Comparison of ENCODE assay signal across 11 cellular contexts in genomic region chr5:115962239-115962564, GRCh38. TPM values are rescaled to one million over a fixed set of nuclear protein-coding genes. Genes with fewer than 3 reads are reported as not detected.
A peak's percentile ranks its signal among the peaks of the same experiment; 100 is the strongest.
DNase-seq lines count a peak whose midpoint lies in the region; ATAC-seq, FAIRE-seq and TF ChIP-seq lines count a peak whose summit lies in the region.
"Had no signal": no experiment of that assay in that cellular context is flagged by ENCODE, and none has a peak within 500 bp of the region (broad histone marks: within the 10 kb centered on the region; RNA-seq: fewer than 3 reads in every experiment).

TSS of gene LVRN (plus strand) at chr5:115962475. CDS start at chr5:115962618, 143 bp downstream.

- H3K9ac ChIP-seq in HUES64 (ENCODE audit: low read depth, low read length), result no peak within 1 kb of the TSS; the same call in 1 of the 2 replicates

- H3K9me3 ChIP-seq in HUES64 (ENCODE audit: insufficient read depth, low read depth, low read length) (no peaks in the 10 kb centered on the region), lung (ENCODE audit: control insufficient read depth in 2 of 2, insufficient read depth in 1 of 2, low read length in 1 of 2) (peaks cover 3 to 11% of the 10 kb centered on the region in 2 donors), testis (no peaks in the 10 kb centered on the region)

- H3K4me1 ChIP-seq in HUES64 (ENCODE audit: insufficient read depth, low read length) (no peaks in the 10 kb centered on the region), lung (ENCODE audit: control insufficient read depth in 2 of 2, insufficient read depth in 2 of 2, low read length in 2 of 2) (peaks cover 0 to 12% of the 10 kb centered on the region in 2 donors), testis (peaks cover 10% of the 10 kb centered on the region), foreskin keratinocyte (no peaks in the 10 kb centered on the region)

- no peak for FAIRE-seq in GM19239 (lab: Jason Lieb, UNC)
- FAIRE-seq: H54, small intestine had no signal

- TF ChIP-seq CTCF in choroid plexus epithelial cell (conservative IDR thresholded peaks at IDR 0.05; ENCODE audit: low read depth, low read length) (no peak), lung (IDR thresholded peaks at IDR 0.05; ENCODE audit: control extremely low read depth, extremely low read depth) (no peak), testis (IDR thresholded peaks at IDR 0.05) (no peak), foreskin keratinocyte (conservative IDR thresholded peaks at IDR 0.05) (no peak)

- WGBS in HUES64, result 49% methylated on average over 18 of the region's 18 CpGs
- 6 to 10% methylated on average over 18 of the region's 18 CpGs for WGBS in lung, 2 donors
- WGBS in testis, 2 donors, result 11 to 39% methylated on average over 8 to 17 of the region's 18 CpGs

- DNase-seq in choroid plexus epithelial cell (ENCODE audit: low read depth), result no peak
- no peak for DNase-seq in lung (ENCODE audit: low spot score)
- no peak for DNase-seq in testis
- DNase-seq in foreskin keratinocyte, result no peak
- DNase-seq in GM19239 (ENCODE audit: insufficient read length, low spot score), result no peak
- DNase-seq: activated CD4-positive, alpha-beta T cell treated with anti-CD3 and anti-CD28 coated beads, Interleukin-2, amount 50 U/mL, for 1 hour; small intestine had no signal

- ATAC-seq in lung (ENCODE audit: insufficient read depth, low FRiP score) (no peak), foreskin keratinocyte (no peak), HG03039 (IDR thresholded peaks at IDR 0.05; ENCODE audit: unreplicated experiment) (no peak)

- H3K27ac ChIP-seq in HUES64 (ENCODE audit: low read depth, low read length) (no peak within 1 kb of the TSS), lung (ENCODE audit: low read depth in 1 of 2, low read length in 1 of 2) (no peak within 1 kb of the TSS), testis (no peak within 1 kb of the TSS), foreskin keratinocyte (no peak within 1 kb of the TSS)
- H3K27ac ChIP-seq: epithelial cell of prostate had no signal

- no peaks in the 10 kb centered on the region for H3K36me3 ChIP-seq in HUES64 (ENCODE audit: insufficient read depth, low read length)
- H3K36me3 ChIP-seq in lung (ENCODE audit: control insufficient read depth in 2 of 2, insufficient read depth in 2 of 2, low read length in 2 of 2), result no peaks in the 10 kb centered on the region
- no peaks in the 10 kb centered on the region for H3K36me3 ChIP-seq in testis (ENCODE audit: low read depth, missing control alignments)

- H3K27me3 ChIP-seq in HUES64 (ENCODE audit: insufficient read depth, low read length) (peaks cover 75% of the 10 kb centered on the region), lung (ENCODE audit: control insufficient read depth, insufficient read depth) (peaks cover 8% of the 10 kb centered on the region), testis (no peaks in the 10 kb centered on the region), foreskin keratinocyte (peaks cover 89% of the 10 kb centered on the region)

- intact Hi-C loops in testis (cut with DNase I; ENCODE audit: low total_unique reads), result no loop called here

- TF ChIP-seq POLR2A in testis (IDR thresholded peaks at IDR 0.05), result no peak

- peak within 1 kb of the TSS; percentile 55 for H3K4me3 ChIP-seq in HUES64 (ENCODE audit: low read length)
- peak within 1 kb of the TSS; percentile 61 for H3K4me3 ChIP-seq in choroid plexus epithelial cell (ENCODE audit: low read depth, low read length)
- peak within 1 kb of the TSS; percentile 10 for H3K4me3 ChIP-seq in lung
- H3K4me3 ChIP-seq in testis, result peak within 1 kb of the TSS; percentile 29 to 63

RNA-seq across cellular contexts. Expression of gene LVRN, which starts in this region (rescaled TPM):
- polyA plus RNA-seq in HUES64 (2013, experiment 1 of 2), result not detected
- polyA plus RNA-seq in HUES64 (2013, experiment 2 of 2), result not detected
- total RNA-seq in lung (under 1 TPM; 0.25 to 0.94 TPM), testis (1 to 10 TPM in 1 of 2 donors, under 1 TPM in 1; 0.99 to 6.1 TPM), foreskin keratinocyte (0.07 TPM in 1 of 2 replicates, not detected in the other)
- polyA plus RNA-seq in lung (under 1 TPM; 0.10 TPM), testis (ENCODE audit: insufficient read depth, low read depth, low replicate concordance) (3.3 TPM), foreskin keratinocyte (0.01 and 0.07 TPM in 2 replicates)

Comparison
In these comparisons a context has a peak if more than half of its experiments do, and no peak if none do; other contexts are left out.
1. H3K4me3 ChIP-seq: peak in every context shown above with its lines; median percentile 61 in choroid plexus epithelial cell; 55 in HUES64; 46 in testis; 10 in lung.